In genomic region chr19:2699413-2700142, GRCh38 we compare ENCODE assay signal across 36 cellular contexts. TPM values are rescaled to one million over a fixed set of nuclear protein-coding genes. Genes with fewer than 3 reads are reported as not detected.
A peak's percentile ranks its signal among the peaks of the same experiment; 100 is the strongest.
DNase-seq lines count a peak whose midpoint lies in the region; ATAC-seq and TF ChIP-seq lines count a peak whose summit lies in the region.
"Had no signal": no experiment of that assay in that cellular context is flagged by ENCODE, and none has a peak within 500 bp of the region (broad histone marks: within the 10 kb centered on the region; RNA-seq: fewer than 3 reads in every experiment).

No MANE protein-coding gene starts in this region.

- H3K4me1 ChIP-seq in CD4-positive, alpha-beta memory T cell (ENCODE audit: insufficient read depth, low read length): peaks cover 5% of the 10 kb centered on the region
- H3K4me1 ChIP-seq in KMS-11 (ENCODE audit: low read depth, poor library complexity, severe bottlenecking) (peaks cover 42% of the 10 kb centered on the region), spleen (peaks cover 11 to 90% (median 65%) of the 10 kb centered on the region in 6 donors), right atrium auricular region (peaks cover 0 to 33% of the 10 kb centered on the region in 2 donors)
- H3K4me1 ChIP-seq: A549 had no signal

- peaks cover 0 to 1% of the 10 kb centered on the region in 2 donors for H3K27me3 Mint-ChIP-seq in CD4-positive, alpha-beta memory T cell
- H3K27me3 Mint-ChIP-seq: activated T-helper 17 cell treated with anti-CD3 and anti-CD28 coated beads, Interleukin-2, amount 50 U/mL, for 72 hours; T-helper 17 cell had no signal

- intact Hi-C loops in CD4-positive, alpha-beta memory T cell (cut with micrococcal nuclease): no loop called here
- intact Hi-C loops in spleen (cut with DNase I; ENCODE audit: low total_unique reads): no loop called here

- no peaks in the 10 kb centered on the region for H3K27me3 ChIP-seq in CD4-positive, alpha-beta memory T cell (ENCODE audit: insufficient read depth, low read length)
- H3K27me3 ChIP-seq in KMS-11 (ENCODE audit: insufficient read depth, low read depth) (no peaks in the 10 kb centered on the region), spleen (replicated peaks in 1 of 7) (no peaks in the 10 kb centered on the region), right atrium auricular region (no peaks in the 10 kb centered on the region)
- H3K27me3 ChIP-seq: uterus had no signal

- no peak for DNase-seq in CD4-positive, alpha-beta memory T cell
- no peak for DNase-seq in spleen
- DNase-seq in hepatic stellate cell (ENCODE audit: low spot score): no peak
- no peak for DNase-seq in NCI-H69 (lab: John Stamatoyannopoulos, UW)
- no peak for DNase-seq in right atrium auricular region (ENCODE audit: low spot score)
- DNase-seq: activated CD4-positive, alpha-beta memory T cell treated with anti-CD3 and anti-CD28 coated beads, Interleukin-2, amount 10 ng/mL, durations not matched to agents 7 days and 5 days; activated CD4-positive, alpha-beta T cell treated with anti-CD3 and anti-CD28 coated beads for 1 hour; activated CD8-positive, alpha-beta memory T cell treated with anti-CD3 and anti-CD28 coated beads, Interleukin-2, amount 50 U/mL, for 48 hours; activated naive CD4-positive, alpha-beta T cell treated with anti-CD3 and anti-CD28 coated beads, Interleukin-2, amount 50 U/mL, for 16 hours; COR-L47; effector CD8-positive, alpha-beta T cell; erythroblast; GDM1; GOT3; heart right ventricle; kidney glomerular epithelial cell; mucosa of descending colon; NCI-H2081; NCI-H226; NCI-H748 treated with DMSO at 0.1 percent for 48 hours; OCI-M1; stimulated activated CD4-positive, alpha-beta T cell treated with anti-CD3 and anti-CD28 coated beads, Interleukin-4, amount 100 ng/mL, for 4 hours; T-helper 17 cell; uterus had no signal

- CTCF ChIA-PET in CD4-positive, alpha-beta memory T cell (lab: Charles Lee; ENCODE audit: partially characterized antibody): interaction anchor here (1.2 to 1.8 kb wide), 2 partner anchors 188 to 252 kb away, joined by 3 to 4 read pairs; no protein-coding TSS in a partner anchor

- WGBS in spleen, 5 donors: 59 to 74% (median 71%) methylated on average over 15 of the region's 15 CpGs

- no peaks in the 10 kb centered on the region for H4K20me1 ChIP-seq in KMS-11 (ENCODE audit: insufficient read depth)

- TF ChIP-seq CTCF in KMS-11 (conservative IDR thresholded peaks at IDR 0.05; ENCODE audit: low read depth, low read length): no peak
- TF ChIP-seq CTCF in spleen (IDR thresholded peaks at IDR 0.05 in 8 of 11, conservative IDR thresholded peaks at IDR 0.05 in 3 of 11): no peak
- no peak for TF ChIP-seq CTCF in right atrium auricular region (IDR thresholded peaks at IDR 0.05)

- H3K79me2 ChIP-seq in KMS-11 (ENCODE audit: insufficient read depth, low read depth): no peaks in the 10 kb centered on the region; the same call in 1 of the 2 replicates

- TF ChIP-seq POLR2A in spleen (IDR thresholded peaks at IDR 0.05): no peak

- peak overlapping the region in 2 of 8 donors; percentile 18 to 49 for H3K4me3 Mint-ChIP-seq in CD4-positive, alpha-beta memory T cell
- H3K4me3 Mint-ChIP-seq: activated CD4-positive, alpha-beta memory T cell treated with anti-CD3 and anti-CD28 coated beads, Interleukin-2, amount 10 ng/mL, durations not matched to agents 7 days and 5 days; activated T-helper 17 cell treated with anti-CD3 and anti-CD28 coated beads, Interleukin-2, amount 50 U/mL, for 72 hours; T-helper 17 cell had no signal

- H3K36me3 Mint-ChIP-seq in CD4-positive, alpha-beta memory T cell: no peaks in the 10 kb centered on the region
- H3K36me3 Mint-ChIP-seq: neural progenitor cell had no signal

- peak overlapping the region; percentile 61 for H3K4me2 ChIP-seq in KMS-11
- H3K4me2 ChIP-seq: A549 had no signal

- peak overlapping the region; percentile 32; the same call in 1 of the 2 replicates for H3K9ac ChIP-seq in KMS-11
- H3K9ac ChIP-seq: neural progenitor cell had no signal

- POLR2A ChIA-PET in CD4-positive, alpha-beta memory T cell (lab: Charles Lee; ENCODE audit: partially characterized antibody): interaction anchor here (0.7 kb wide), 1 partner anchor 23 kb away, joined by 3 read pairs; no protein-coding TSS in a partner anchor

- ATAC-seq in HG03354 (IDR thresholded peaks at IDR 0.05; ENCODE audit: poor library complexity, severe bottlenecking, unreplicated experiment): no peak
- ATAC-seq: A549; activated T-helper 17 cell treated with anti-CD3 and anti-CD28 coated beads, Interleukin-2, amount 50 U/mL, for 72 hours; heart right ventricle; mucosa of descending colon; sciatic nerve; T-helper 17 cell had no signal

- H2AFZ ChIP-seq in KMS-11 (ENCODE audit: low read depth): peak overlapping the region; percentile 19; the same call in 1 of the 2 replicates
- H2AFZ ChIP-seq: neural progenitor cell had no signal

- no peaks in the 10 kb centered on the region for H3K36me3 ChIP-seq in CD4-positive, alpha-beta memory T cell (ENCODE audit: insufficient read depth, low read length)
- H3K36me3 ChIP-seq in KMS-11 (ENCODE audit: insufficient read depth) (no peaks in the 10 kb centered on the region), spleen (no peaks in the 10 kb centered on the region), right atrium auricular region (no peaks in the 10 kb centered on the region)
- H3K36me3 ChIP-seq: heart right ventricle, neural progenitor cell, thoracic aorta, uterus had no signal

- H3K27ac ChIP-seq in CD4-positive, alpha-beta memory T cell (ENCODE audit: low read depth, low read length): no peak overlapping the region
- peak overlapping the region; percentile 65 for H3K27ac ChIP-seq in KMS-11
- H3K27ac ChIP-seq in cingulate gyrus (ENCODE audit: low read depth, low read length): peak overlapping the region; percentile 39
- H3K27ac ChIP-seq in spleen: peak overlapping the region; percentile 56 to 90 (median 78)
- H3K27ac ChIP-seq in right atrium auricular region: no peak overlapping the region
- H3K27ac ChIP-seq: A549, heart right ventricle, neural progenitor cell, SK-N-MC, thoracic aorta, uterus had no signal

- H3K9me3 ChIP-seq in CD4-positive, alpha-beta memory T cell (ENCODE audit: control insufficient read depth in 1 of 2, low read length in 2 of 2): no peaks in the 10 kb centered on the region
- H3K9me3 ChIP-seq in spleen (no peaks in the 10 kb centered on the region), right atrium auricular region (no peaks in the 10 kb centered on the region)
- H3K9me3 ChIP-seq: A549, heart right ventricle, mucosa of descending colon, thoracic aorta, uterus had no signal

- no peak overlapping the region for H3K4me3 ChIP-seq in CD4-positive, alpha-beta memory T cell (ENCODE audit: low read length in 2 of 2)
- H3K4me3 ChIP-seq in KMS-11 (IDR thresholded peaks at IDR 0.05; ENCODE audit: insufficient read depth, low read depth, low read length): no peak overlapping the region
- peak overlapping the region in 1 of 8 donors; percentile 33 for H3K4me3 ChIP-seq in spleen
- H3K4me3 ChIP-seq in right atrium auricular region: no peak overlapping the region
- H3K4me3 ChIP-seq: A549, heart right ventricle, lung, mucosa of descending colon, neural progenitor cell, SK-N-MC, thoracic aorta, uterus had no signal

- peak overlapping the region in 4 of 7 donors; percentile 1 to 70 (median 24) for H3K27ac Mint-ChIP-seq in CD4-positive, alpha-beta memory T cell
- H3K27ac Mint-ChIP-seq: activated CD4-positive, alpha-beta memory T cell treated with anti-CD3 and anti-CD28 coated beads, Interleukin-2, amount 10 ng/mL, durations not matched to agents 7 days and 5 days; activated T-helper 17 cell treated with anti-CD3 and anti-CD28 coated beads, Interleukin-2, amount 50 U/mL, for 72 hours; neural progenitor cell; progenitor cell of endocrine pancreas had no signal

- peaks cover 20 to 38% (median 30%) of the 10 kb centered on the region in 4 donors for H3K4me1 Mint-ChIP-seq in CD4-positive, alpha-beta memory T cell

- H3K9me3 Mint-ChIP-seq in CD4-positive, alpha-beta memory T cell: no peaks in the 10 kb centered on the region
- H3K9me3 Mint-ChIP-seq: activated CD4-positive, alpha-beta memory T cell treated with anti-CD3 and anti-CD28 coated beads, Interleukin-2, amount 10 ng/mL, durations not matched to agents 7 days and 5 days; activated T-helper 17 cell treated with anti-CD3 and anti-CD28 coated beads, Interleukin-2, amount 50 U/mL, for 72 hours; neural progenitor cell had no signal

RNA-seq across cellular contexts. Expression of gene GNG7, which starts 2.9 kb away (rescaled TPM):
- 1 to 10 TPM; 4.1 to 4.2 TPM for total RNA-seq in CD4-positive, alpha-beta memory T cell
- 1 to 10 TPM; 1.9 to 2.2 TPM for polyA plus RNA-seq in CD4-positive, alpha-beta memory T cell
- total RNA-seq in spleen: 10 to 100 TPM; 17.2 to 27.5 (median 19.4) TPM
- 10 to 100 TPM; 17.3 to 34.6 (median 17.9) TPM for polyA plus RNA-seq in spleen
- 10 to 100 TPM; 18.0 to 22.8 TPM for total RNA-seq in right atrium auricular region
- total RNA-seq: fibroblast of villous mesenchyme had no signal

RNA-seq across cellular contexts. Expression of gene DIRAS1, which starts 21.6 kb away (rescaled TPM):
- not detected for total RNA-seq in CD4-positive, alpha-beta memory T cell
- polyA plus RNA-seq in CD4-positive, alpha-beta memory T cell: not detected
- total RNA-seq in spleen: 1 to 10 TPM; 2.5 to 5.6 (median 3.5) TPM
- 10 to 100 TPM in 1 of 3 donors, 1 to 10 TPM in 2; 1.3 to 17.1 (median 3.6) TPM for polyA plus RNA-seq in spleen
- 10 to 100 TPM; 36.5 to 58.0 TPM for total RNA-seq in right atrium auricular region
- total RNA-seq: activated CD4-positive, alpha-beta memory T cell treated with anti-CD3 and anti-CD28 coated beads, Interleukin-2, amount 10 ng/mL, durations not matched to agents 7 days and 5 days had no signal

RNA-seq across cellular contexts. Expression of gene SLC39A3, which starts 40.2 kb away (rescaled TPM):
- total RNA-seq in CD4-positive, alpha-beta memory T cell: 10 to 100 TPM; 18.2 to 19.1 TPM
- polyA plus RNA-seq in CD4-positive, alpha-beta memory T cell: 10 to 100 TPM; 28.8 to 41.7 TPM
- total RNA-seq in spleen: 10 to 100 TPM; 20.3 to 33.3 (median 26.7) TPM
- 10 to 100 TPM; 19.1 to 42.6 (median 29.3) TPM for polyA plus RNA-seq in spleen
- total RNA-seq in right atrium auricular region: 10 to 100 TPM; 22.9 to 38.0 TPM

Comparison
In these comparisons a context has a peak if more than half of its experiments do, and no peak if none do; other contexts are left out.
1. H3K27ac ChIP-seq: peak in KMS-11 (single experiment), cingulate gyrus (single experiment) and spleen (8 of 8); none in CD4-positive, alpha-beta memory T cell (single experiment) and right atrium auricular region (0 of 2).
2. RNA of gene DIRAS1, which starts 21.6 kb away (total RNA-seq): 36.5 to 58.0 TPM in right atrium auricular region; 2.5 to 5.6 TPM in spleen and not detected in CD4-positive, alpha-beta memory T cell; every median in the first group is over 4 times any median in the second.